ENCODE assay signal across 8 cellular contexts in the genomic region with DNA sequence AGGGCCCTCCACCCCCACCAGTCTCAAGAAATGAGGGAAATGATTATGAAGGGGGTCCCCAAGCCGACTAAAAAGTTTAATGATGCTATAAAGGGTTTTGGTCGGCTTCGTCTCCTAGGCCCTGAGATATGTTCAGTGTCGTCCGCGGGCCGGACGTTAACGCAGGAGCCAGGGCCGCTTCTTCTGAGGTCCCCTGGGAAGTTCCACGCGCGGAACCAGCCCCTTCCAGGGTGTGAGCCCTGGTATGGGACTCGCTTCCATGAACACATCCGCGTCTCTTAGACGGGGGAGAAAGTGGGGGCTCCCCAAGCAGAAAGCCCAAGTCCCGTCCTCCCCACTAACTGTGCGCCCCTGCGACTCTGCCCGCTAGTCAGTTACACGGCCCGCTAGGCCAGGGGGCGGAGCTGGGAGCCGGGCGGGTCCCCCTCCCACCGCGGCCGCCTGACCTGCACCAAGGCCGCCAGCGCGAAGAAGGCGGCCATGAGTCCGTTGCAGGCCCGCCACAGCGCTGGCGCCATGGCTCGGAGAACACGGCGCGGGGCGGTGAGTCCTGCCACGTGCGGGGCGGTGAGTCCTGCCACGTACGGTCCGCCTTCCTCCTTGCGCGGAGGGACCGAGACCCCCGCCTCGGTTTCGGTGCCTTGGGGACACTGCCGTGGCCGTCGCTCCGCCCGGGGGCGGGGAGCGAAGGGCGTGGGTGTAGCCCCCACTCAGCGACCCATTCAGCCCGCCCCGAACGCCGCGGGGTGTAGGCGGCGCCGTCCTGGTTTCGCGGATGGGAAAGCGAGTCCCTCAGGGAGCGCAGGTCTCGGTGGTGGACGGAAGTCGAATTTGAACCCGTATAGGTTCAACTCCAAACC. TPM values are rescaled to one million over a fixed set of nuclear protein-coding genes. Genes with fewer than 3 reads are reported as not detected.
DNase-seq lines count a peak whose midpoint lies in the region; ATAC-seq, FAIRE-seq and TF ChIP-seq lines count a peak whose summit lies in the region.

A gene (minus strand): TSS at position 690 of the 860 bp plus-strand sequence. CDS start 172 bp downstream, at position 518.

- H3K9me2 ChIP-seq in Karpas-422 (replicated peaks; ENCODE audit: insufficient read depth, low read length), result no peaks in the 10 kb centered on the region

- DNase-seq in GM12865 (ENCODE audit: low read depth), result peak; percentile 54
- peak; percentile 68 for DNase-seq in RPMI7951 (ENCODE audit: low read depth)
- peak; percentile 88 for DNase-seq in cardiac septum (ENCODE audit: low spot score)
- peak; percentile 74 to 93 (median 84) for DNase-seq in pancreas
- no peak for DNase-seq in Karpas-422

- 1% methylated on average over 76 to 79 of the region's 79 CpGs for WGBS in adipose tissue, 3 donors
- WGBS in pancreas, 2 donors, result 2% methylated on average over 76 to 79 of the region's 79 CpGs
- WGBS in urinary bladder, result 1% methylated on average over 79 of the region's 79 CpGs

- no peaks in the 10 kb centered on the region for H3K9me3 ChIP-seq in pancreas
- H3K9me3 ChIP-seq in Karpas-422 (ENCODE audit: low read length), result no peaks in the 10 kb centered on the region

- peak within 1 kb of the TSS; percentile 58 for H3K4me3 ChIP-seq in GM12865 (ENCODE audit: low read depth, low read length)
- peak within 1 kb of the TSS; percentile 63 to 71 (median 67) for H3K4me3 ChIP-seq in pancreas
- H3K4me3 ChIP-seq in urinary bladder (ENCODE audit: low read depth, low read length), result peak within 1 kb of the TSS; percentile 50
- no peak within 1 kb of the TSS for H3K4me3 ChIP-seq in Karpas-422 (ENCODE audit: low read length)

- no peaks in the 10 kb centered on the region for H3K27me3 ChIP-seq in pancreas
- no peaks in the 10 kb centered on the region for H3K27me3 ChIP-seq in Karpas-422 (ENCODE audit: low read length)

- peak; percentile 75 for ATAC-seq in HG02588 (IDR thresholded peaks at IDR 0.05; ENCODE audit: unreplicated experiment)
- ATAC-seq in pancreas, result peak; percentile 95 to 97 (median 96)

- H3K79me2 ChIP-seq in Karpas-422 (ENCODE audit: low read length), result no peaks in the 10 kb centered on the region

- no peak within 1 kb of the TSS for H2AFZ ChIP-seq in Karpas-422 (ENCODE audit: low read length)

- peak within 1 kb of the TSS; percentile 70 for H3K27ac ChIP-seq in adipose tissue (ENCODE audit: low read depth, low read length)
- peak within 1 kb of the TSS; percentile 92 to 96 (median 96) for H3K27ac ChIP-seq in pancreas
- H3K27ac ChIP-seq in urinary bladder (ENCODE audit: low read depth), result peak within 1 kb of the TSS; percentile 90
- H3K27ac ChIP-seq in Karpas-422 (ENCODE audit: low read length), result no peak within 1 kb of the TSS

- no peak for TF ChIP-seq CTCF in GM12865 (IDR thresholded peaks at IDR 0.05; ENCODE audit: insufficient read depth, low read depth, low read length, missing control alignments)
- no peak for TF ChIP-seq CTCF in pancreas (IDR thresholded peaks at IDR 0.05)

- no peak for FAIRE-seq in pancreas (lab: Jason Lieb, UNC)

- H3K4me2 ChIP-seq in Karpas-422 (ENCODE audit: low read depth, low read length, poor library complexity, severe bottlenecking), result no peak within 1 kb of the TSS

- intact Hi-C loops in cardiac septum (cut with DNase I), result loop anchor here (1.0 kb wide), 1 partner anchor 32 kb away; a partner anchor contains a TSS
- intact Hi-C loops in pancreas (cut with DNase I), result no loop called here

- no peaks in the 10 kb centered on the region for H3K4me1 ChIP-seq in pancreas
- no peaks in the 10 kb centered on the region for H3K4me1 ChIP-seq in urinary bladder (ENCODE audit: insufficient read depth)
- H3K4me1 ChIP-seq in Karpas-422 (ENCODE audit: low read length), result peaks cover 12% of the 10 kb centered on the region

- no peak within 1 kb of the TSS for H3K9ac ChIP-seq in Karpas-422 (ENCODE audit: low read length)

- no peaks in the 10 kb centered on the region for H4K20me1 ChIP-seq in Karpas-422 (ENCODE audit: insufficient read depth, low read depth, low read length)

- no peaks in the 10 kb centered on the region for H3K36me3 ChIP-seq in pancreas
- peaks cover 5% of the 10 kb centered on the region for H3K36me3 ChIP-seq in urinary bladder (ENCODE audit: insufficient read depth)
- no peaks in the 10 kb centered on the region for H3K36me3 ChIP-seq in Karpas-422 (ENCODE audit: insufficient read depth, low read length)

RNA-seq across cellular contexts. Expression of the gene that starts here (rescaled TPM):
- 0.98 and 4.2 TPM in 2 replicates for total RNA-seq in RPMI7951 (2014; rRNA removed; shearing (Covaris generic))
- polyA plus RNA-seq in adipose tissue (10 to 100 TPM in 2 of 3 donors, 1 to 10 TPM in 1; 5.2 to 21.0 (median 18.1) TPM), pancreas (1 to 10 TPM; 6.2 to 9.2 TPM), urinary bladder (8.7 TPM)
- total RNA-seq in cardiac septum (3.7 TPM), pancreas (10 to 100 TPM in 1 of 6 donors, 1 to 10 TPM in 5; 3.0 to 12.4 (median 8.2) TPM), urinary bladder (7.2 TPM)
- total RNA-seq in Karpas-422 (2014; rRNA removed; shearing (Covaris generic); ENCODE audit: low replicate concordance), result not detected in 2 replicates
